1 cellular context compared by ENCODE assay signal in the genomic region with DNA sequence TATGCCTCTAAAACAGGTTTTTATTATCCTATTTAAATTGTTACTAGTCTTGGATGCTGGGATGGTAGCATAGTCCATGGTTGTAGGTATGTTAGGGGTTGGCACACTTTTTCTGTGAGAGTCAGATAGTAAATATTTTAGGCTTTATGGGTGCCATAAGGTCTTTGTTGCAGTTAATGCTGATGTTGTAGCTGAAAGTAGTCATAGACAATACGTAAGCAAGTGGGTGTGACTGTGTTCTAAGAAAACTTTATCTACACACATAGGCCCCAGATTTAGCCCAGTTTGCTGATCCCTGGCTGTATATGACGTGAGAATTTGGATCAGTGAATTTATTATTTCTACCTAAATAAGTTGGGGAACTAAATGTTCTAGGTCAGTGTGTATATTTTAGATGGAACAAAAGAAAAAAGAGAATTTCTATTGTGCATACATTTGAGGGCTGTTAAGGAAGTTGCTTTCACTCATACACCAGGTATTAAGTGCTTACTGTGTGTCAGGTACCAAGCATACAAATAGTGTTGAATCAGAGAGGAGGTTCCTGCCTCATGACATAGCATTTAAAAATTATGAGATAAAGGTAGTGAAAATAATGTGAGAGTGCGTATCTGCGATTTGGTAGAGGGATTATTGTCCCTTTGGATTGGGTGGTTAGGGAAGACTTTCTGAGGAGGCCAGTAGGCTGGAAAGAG.
TF ChIP-seq lines count a peak whose summit lies in the region.

No MANE protein-coding gene starts in this region.

TF ChIP-seq in H1, 55 proteins besides CTCF, POLR2A, EP300 and RAD21:
- TF ChIP-seq TBP (IDR thresholded peaks at IDR 0.05; ENCODE audit: low read depth, low read length) (no peak), SP2 (IDR thresholded peaks at IDR 0.05; ENCODE audit: low read length) (no peak), SIX5 (IDR thresholded peaks at IDR 0.05; ENCODE audit: low read depth, low read length) (no peak), KDM4A (IDR thresholded peaks at IDR 0.05; ENCODE audit: low read depth, low read length, severe bottlenecking) (no peak), SUZ12 (IDR thresholded peaks at IDR 0.05; ENCODE audit: low read length) (no peak), POU5F1 (IDR thresholded peaks at IDR 0.05; ENCODE audit: low read depth, low read length) (no peak), ASH2L (IDR thresholded peaks at IDR 0.05; ENCODE audit: low read length) (no peak), RBBP5 (IDR thresholded peaks at IDR 0.05; ENCODE audit: borderline replicate concordance, low read depth, low read length) (no peak), KDM5A (IDR thresholded peaks at IDR 0.05; ENCODE audit: low read length) (no peak)
- TF ChIP-seq, protein P1, sequence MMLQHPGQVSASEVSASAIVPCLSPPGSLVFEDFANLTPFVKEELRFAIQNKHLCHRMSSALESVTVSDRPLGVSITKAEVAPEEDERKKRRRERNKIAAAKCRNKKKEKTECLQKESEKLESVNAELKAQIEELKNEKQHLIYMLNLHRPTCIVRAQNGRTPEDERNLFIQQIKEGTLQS (IDR thresholded peaks at IDR 0.05; ENCODE audit: insufficient read depth, low read depth, low read length), result no peak
